In the genomic region with DNA sequence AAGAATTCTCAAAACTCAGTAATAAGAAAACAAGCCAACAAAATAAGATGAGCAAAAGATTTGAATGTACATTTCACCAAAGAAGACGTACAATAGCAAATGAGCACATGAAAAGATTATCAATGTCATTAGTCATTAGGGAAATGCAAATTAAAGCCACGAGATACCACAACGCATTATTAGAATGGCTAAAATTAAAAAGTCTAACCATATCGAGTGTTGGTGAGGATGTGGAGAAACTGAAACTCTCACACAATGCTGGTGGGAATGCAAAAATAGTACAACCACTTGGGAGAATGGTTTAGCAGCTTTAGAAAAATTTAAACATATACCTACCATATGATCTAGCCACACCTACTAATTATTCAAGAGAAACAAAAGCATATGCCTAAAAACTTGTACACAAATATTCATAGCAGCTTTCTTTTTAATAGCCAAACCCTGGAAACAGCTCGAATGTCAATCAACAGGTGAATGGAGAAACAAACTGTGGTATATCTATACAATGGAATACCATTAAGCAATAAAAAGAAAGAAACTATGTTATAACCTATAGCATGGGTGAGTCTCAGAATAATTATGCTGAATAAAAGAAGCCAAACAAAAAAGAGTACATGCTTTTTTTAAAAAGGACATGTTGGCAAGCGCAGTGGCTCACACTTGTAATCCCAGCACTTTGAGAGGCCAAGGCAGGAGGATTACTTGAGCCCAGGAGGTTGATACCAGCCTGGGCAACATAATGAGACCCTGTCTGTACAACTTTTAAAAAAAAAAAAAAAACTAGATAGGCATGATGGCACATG, we compare ENCODE assay signal across 1 cellular context.
A peak's percentile ranks its signal among the peaks of the same experiment; 100 is the strongest.
TF ChIP-seq lines count a peak whose summit lies in the region.

No MANE protein-coding gene starts in this region.

TF ChIP-seq in HepG2, 621 proteins besides CTCF, POLR2A, EP300 and RAD21 (continued from another document):
- TF ChIP-seq FOXJ3 (CRISPR knock-in tag; IDR thresholded peaks at IDR 0.05; ENCODE audit: borderline replicate concordance) (0 out of 2 replicates have a peak, but pooled peaks have one; percentile 22), NAIF1 (CRISPR knock-in tag; IDR thresholded peaks at IDR 0.05; ENCODE audit: borderline replicate concordance) (0 out of 2 replicates have a peak, but pooled peaks have one; percentile 30), DMAP1 (CRISPR knock-in tag; IDR thresholded peaks at IDR 0.05) (no peak), YEATS2 (CRISPR knock-in tag; IDR thresholded peaks at IDR 0.05; ENCODE audit: borderline replicate concordance) (0 out of 2 replicates have a peak, but pooled peaks have one; percentile 2), ZFP82 (CRISPR knock-in tag; IDR thresholded peaks at IDR 0.05; ENCODE audit: borderline replicate concordance) (no peak), SOX13 (IDR thresholded peaks at IDR 0.05) (0 out of 2 replicates have a peak, but pooled peaks have one; percentile 16), SOX13 (CRISPR knock-in tag; conservative IDR thresholded peaks at IDR 0.05 in 1 of 2, IDR thresholded peaks at IDR 0.05 in 1 of 2) (no peak), MXI1 (IDR thresholded peaks at IDR 0.05; ENCODE audit: borderline replicate concordance, low read depth, low read length) (no peak), ZNF121 (CRISPR knock-in tag; IDR thresholded peaks at IDR 0.05) (peak; percentile 73), TBX2 (CRISPR knock-in tag; IDR thresholded peaks at IDR 0.05; ENCODE audit: borderline replicate concordance) (0 out of 2 replicates have a peak, but pooled peaks have one; percentile 17)
- TF ChIP-seq, protein P1, sequence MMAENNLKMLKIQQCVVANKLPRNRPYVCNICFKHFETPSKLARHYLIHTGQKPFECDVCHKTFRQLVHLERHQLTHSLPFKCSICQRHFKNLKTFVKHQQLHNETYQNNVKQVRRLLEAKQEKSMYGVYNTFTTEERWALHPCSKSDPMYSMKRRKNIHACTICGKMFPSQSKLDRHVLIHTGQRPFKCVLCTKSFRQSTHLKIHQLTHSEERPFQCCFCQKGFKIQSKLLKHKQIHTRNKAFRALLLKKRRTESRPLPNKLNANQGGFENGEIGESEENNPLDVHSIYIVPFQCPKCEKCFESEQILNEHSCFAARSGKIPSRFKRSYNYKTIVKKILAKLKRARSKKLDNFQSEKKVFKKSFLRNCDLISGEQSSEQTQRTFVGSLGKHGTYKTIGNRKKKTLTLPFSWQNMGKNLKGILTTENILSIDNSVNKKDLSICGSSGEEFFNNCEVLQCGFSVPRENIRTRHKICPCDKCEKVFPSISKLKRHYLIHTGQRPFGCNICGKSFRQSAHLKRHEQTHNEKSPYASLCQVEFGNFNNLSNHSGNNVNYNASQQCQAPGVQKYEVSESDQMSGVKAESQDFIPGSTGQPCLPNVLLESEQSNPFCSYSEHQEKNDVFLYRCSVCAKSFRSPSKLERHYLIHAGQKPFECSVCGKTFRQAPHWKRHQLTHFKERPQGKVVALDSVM (CRISPR knock-in tag; IDR thresholded peaks at IDR 0.05) = peak; percentile 91
- TF ChIP-seq, protein P2, sequence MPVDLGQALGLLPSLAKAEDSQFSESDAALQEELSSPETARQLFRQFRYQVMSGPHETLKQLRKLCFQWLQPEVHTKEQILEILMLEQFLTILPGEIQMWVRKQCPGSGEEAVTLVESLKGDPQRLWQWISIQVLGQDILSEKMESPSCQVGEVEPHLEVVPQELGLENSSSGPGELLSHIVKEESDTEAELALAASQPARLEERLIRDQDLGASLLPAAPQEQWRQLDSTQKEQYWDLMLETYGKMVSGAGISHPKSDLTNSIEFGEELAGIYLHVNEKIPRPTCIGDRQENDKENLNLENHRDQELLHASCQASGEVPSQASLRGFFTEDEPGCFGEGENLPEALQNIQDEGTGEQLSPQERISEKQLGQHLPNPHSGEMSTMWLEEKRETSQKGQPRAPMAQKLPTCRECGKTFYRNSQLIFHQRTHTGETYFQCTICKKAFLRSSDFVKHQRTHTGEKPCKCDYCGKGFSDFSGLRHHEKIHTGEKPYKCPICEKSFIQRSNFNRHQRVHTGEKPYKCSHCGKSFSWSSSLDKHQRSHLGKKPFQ (CRISPR knock-in tag; IDR thresholded peaks at IDR 0.05; ENCODE audit: insufficient replicate concordance) = peak; percentile 3
- TF ChIP-seq, protein P3, sequence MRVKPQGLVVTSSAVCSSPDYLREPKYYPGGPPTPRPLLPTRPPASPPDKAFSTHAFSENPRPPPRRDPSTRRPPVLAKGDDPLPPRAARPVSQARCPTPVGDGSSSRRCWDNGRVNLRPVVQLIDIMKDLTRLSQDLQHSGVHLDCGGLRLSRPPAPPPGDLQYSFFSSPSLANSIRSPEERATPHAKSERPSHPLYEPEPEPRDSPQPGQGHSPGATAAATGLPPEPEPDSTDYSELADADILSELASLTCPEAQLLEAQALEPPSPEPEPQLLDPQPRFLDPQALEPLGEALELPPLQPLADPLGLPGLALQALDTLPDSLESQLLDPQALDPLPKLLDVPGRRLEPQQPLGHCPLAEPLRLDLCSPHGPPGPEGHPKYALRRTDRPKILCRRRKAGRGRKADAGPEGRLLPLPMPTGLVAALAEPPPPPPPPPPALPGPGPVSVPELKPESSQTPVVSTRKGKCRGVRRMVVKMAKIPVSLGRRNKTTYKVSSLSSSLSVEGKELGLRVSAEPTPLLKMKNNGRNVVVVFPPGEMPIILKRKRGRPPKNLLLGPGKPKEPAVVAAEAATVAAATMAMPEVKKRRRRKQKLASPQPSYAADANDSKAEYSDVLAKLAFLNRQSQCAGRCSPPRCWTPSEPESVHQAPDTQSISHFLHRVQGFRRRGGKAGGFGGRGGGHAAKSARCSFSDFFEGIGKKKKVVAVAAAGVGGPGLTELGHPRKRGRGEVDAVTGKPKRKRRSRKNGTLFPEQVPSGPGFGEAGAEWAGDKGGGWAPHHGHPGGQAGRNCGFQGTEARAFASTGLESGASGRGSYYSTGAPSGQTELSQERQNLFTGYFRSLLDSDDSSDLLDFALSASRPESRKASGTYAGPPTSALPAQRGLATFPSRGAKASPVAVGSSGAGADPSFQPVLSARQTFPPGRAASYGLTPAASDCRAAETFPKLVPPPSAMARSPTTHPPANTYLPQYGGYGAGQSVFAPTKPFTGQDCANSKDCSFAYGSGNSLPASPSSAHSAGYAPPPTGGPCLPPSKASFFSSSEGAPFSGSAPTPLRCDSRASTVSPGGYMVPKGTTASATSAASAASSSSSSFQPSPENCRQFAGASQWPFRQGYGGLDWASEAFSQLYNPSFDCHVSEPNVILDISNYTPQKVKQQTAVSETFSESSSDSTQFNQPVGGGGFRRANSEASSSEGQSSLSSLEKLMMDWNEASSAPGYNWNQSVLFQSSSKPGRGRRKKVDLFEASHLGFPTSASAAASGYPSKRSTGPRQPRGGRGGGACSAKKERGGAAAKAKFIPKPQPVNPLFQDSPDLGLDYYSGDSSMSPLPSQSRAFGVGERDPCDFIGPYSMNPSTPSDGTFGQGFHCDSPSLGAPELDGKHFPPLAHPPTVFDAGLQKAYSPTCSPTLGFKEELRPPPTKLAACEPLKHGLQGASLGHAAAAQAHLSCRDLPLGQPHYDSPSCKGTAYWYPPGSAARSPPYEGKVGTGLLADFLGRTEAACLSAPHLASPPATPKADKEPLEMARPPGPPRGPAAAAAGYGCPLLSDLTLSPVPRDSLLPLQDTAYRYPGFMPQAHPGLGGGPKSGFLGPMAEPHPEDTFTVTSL (CRISPR knock-in tag; IDR thresholded peaks at IDR 0.05; ENCODE audit: borderline replicate concordance) = peak; percentile 68; the same call in 1 of the 2 replicates
- TF ChIP-seq, protein P4, sequence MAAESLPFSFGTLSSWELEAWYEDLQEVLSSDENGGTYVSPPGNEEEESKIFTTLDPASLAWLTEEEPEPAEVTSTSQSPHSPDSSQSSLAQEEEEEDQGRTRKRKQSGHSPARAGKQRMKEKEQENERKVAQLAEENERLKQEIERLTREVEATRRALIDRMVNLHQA (CRISPR knock-in tag; IDR thresholded peaks at IDR 0.05) = no peak
- TF ChIP-seq, protein P5, sequence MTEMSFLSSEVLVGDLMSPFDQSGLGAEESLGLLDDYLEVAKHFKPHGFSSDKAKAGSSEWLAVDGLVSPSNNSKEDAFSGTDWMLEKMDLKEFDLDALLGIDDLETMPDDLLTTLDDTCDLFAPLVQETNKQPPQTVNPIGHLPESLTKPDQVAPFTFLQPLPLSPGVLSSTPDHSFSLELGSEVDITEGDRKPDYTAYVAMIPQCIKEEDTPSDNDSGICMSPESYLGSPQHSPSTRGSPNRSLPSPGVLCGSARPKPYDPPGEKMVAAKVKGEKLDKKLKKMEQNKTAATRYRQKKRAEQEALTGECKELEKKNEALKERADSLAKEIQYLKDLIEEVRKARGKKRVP (CRISPR knock-in tag; IDR thresholded peaks at IDR 0.05) = no peak
